1 cellular context compared by ENCODE assay signal in the genomic region with DNA sequence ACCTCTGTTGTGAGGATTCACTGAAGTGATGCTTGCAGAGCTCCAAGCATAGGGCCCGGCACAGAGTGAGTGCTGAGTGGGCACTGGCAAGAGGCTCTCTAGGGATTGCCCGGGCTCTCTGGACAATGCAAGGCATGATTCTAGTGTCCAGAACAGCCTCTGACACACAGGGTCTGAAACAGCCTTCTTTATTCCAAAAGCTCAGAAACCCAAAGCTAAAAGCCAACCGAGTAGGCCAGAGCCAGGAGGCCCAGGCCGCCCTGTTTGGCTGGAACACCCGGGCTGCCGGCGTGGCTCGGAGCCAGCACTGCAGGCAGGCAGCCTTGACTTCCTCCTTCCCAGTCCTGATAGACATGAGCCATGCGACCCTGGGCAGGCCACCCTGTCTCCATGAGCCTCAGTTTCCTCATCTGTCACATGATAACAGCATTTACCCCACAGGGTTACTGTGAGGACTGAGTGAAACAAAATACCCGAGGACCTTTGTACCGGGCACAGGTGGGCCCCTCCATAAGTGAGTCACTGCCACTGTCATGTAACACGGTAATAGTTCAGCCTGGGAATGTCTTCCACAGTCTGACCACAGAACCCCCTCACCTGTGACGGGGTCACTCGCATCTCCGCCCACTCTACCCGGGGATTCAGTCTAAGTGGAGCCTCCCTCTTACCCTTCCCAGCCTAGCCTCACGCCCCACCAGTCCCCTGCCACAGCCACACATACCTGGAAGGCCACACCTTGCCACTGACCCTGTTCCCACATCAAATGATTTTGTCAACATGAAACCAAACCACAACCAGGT.
TF ChIP-seq lines count a peak whose summit lies in the region.

No MANE protein-coding gene starts in this region.

TF ChIP-seq in HepG2, 621 proteins besides CTCF, POLR2A, EP300 and RAD21:
- TF ChIP-seq HNF4A (CRISPR knock-in tag; IDR thresholded peaks at IDR 0.05) = peak; percentile 54
- TF ChIP-seq STAT5B (CRISPR knock-in tag; IDR thresholded peaks at IDR 0.05) = no peak
- 0 out of 2 replicates have a peak, but pooled peaks have one; percentile 9 for TF ChIP-seq GABPB1 (CRISPR knock-in tag; IDR thresholded peaks at IDR 0.05)
- TF ChIP-seq ARID5B (CRISPR knock-in tag; IDR thresholded peaks at IDR 0.05) = 0 out of 2 replicates have a peak, but pooled peaks have one; percentile 16
- TF ChIP-seq ZNF687 (CRISPR knock-in tag; IDR thresholded peaks at IDR 0.05) = peak; percentile 19; the same call in 1 of the 2 replicates
- peak; percentile 26; the same call in 1 of the 2 replicates for TF ChIP-seq CREB1 (IDR thresholded peaks at IDR 0.05)
- TF ChIP-seq CREB1 (CRISPR knock-in tag; IDR thresholded peaks at IDR 0.05) = no peak
- 0 out of 2 replicates have a peak, but pooled peaks have one; percentile 16 for TF ChIP-seq RARA (CRISPR knock-in tag; IDR thresholded peaks at IDR 0.05)
- peak; percentile 82; the same call in 1 of the 2 replicates for TF ChIP-seq SIX1 (CRISPR knock-in tag; IDR thresholded peaks at IDR 0.05; ENCODE audit: borderline replicate concordance)
- TF ChIP-seq RXRB (CRISPR knock-in tag; IDR thresholded peaks at IDR 0.05; ENCODE audit: borderline replicate concordance) = 0 out of 2 replicates have a peak, but pooled peaks have one; percentile 18
- TF ChIP-seq CAMTA2 (CRISPR knock-in tag; IDR thresholded peaks at IDR 0.05; ENCODE audit: borderline replicate concordance) = no peak
- peak; percentile 87 for TF ChIP-seq FOSL2 (CRISPR knock-in tag; IDR thresholded peaks at IDR 0.05)
- TF ChIP-seq ZNF776 (CRISPR knock-in tag; IDR thresholded peaks at IDR 0.05) = 0 out of 2 replicates have a peak, but pooled peaks have one; percentile 37
- TF ChIP-seq CSRNP1 (CRISPR knock-in tag; IDR thresholded peaks at IDR 0.05) = no peak
- TF ChIP-seq ZNF749 (CRISPR knock-in tag; IDR thresholded peaks at IDR 0.05; ENCODE audit: borderline replicate concordance) = no peak
- peak; percentile 55 for TF ChIP-seq HNF4G (IDR thresholded peaks at IDR 0.05; ENCODE audit: borderline replicate concordance, low read depth, low read length)
- no peak for TF ChIP-seq HNF4G (CRISPR knock-in tag; IDR thresholded peaks at IDR 0.05; ENCODE audit: borderline replicate concordance, low read depth)
- TF ChIP-seq ZNF768 (CRISPR knock-in tag; IDR thresholded peaks at IDR 0.05) = no peak; the same call in 1 of the 2 replicates
